Comparison of ENCODE assay signal across 1 cellular context in genomic region chr5:180394031-180394636, GRCh38.
TF ChIP-seq lines count a peak whose summit lies in the region.

No MANE protein-coding gene starts in this region.

TF ChIP-seq in H1, 55 proteins besides CTCF, POLR2A, EP300 and RAD21:
- TF ChIP-seq NANOG (IDR thresholded peaks at IDR 0.05; ENCODE audit: insufficient read depth, low read depth, low read length, poor library complexity, severe bottlenecking), result no peak
- TF ChIP-seq SAP30 (IDR thresholded peaks at IDR 0.05; ENCODE audit: insufficient read depth, insufficient replicate concordance, low read length), result no peak
- no peak for TF ChIP-seq PHF8 (conservative IDR thresholded peaks at IDR 0.05; ENCODE audit: low read depth, low read length)
- no peak for TF ChIP-seq TEAD4 (IDR thresholded peaks at IDR 0.05; ENCODE audit: low read depth, low read length)
- TF ChIP-seq ASH2L (IDR thresholded peaks at IDR 0.05; ENCODE audit: low read length), result no peak
- no peak for TF ChIP-seq BCL11A (IDR thresholded peaks at IDR 0.05; ENCODE audit: low read depth in 2 of 2, low read length in 2 of 2)
- TF ChIP-seq SRF (IDR thresholded peaks at IDR 0.05; ENCODE audit: low read depth, low read length), result no peak
- no peak for TF ChIP-seq TCF12 (IDR thresholded peaks at IDR 0.05; ENCODE audit: low read depth, low read length)
- TF ChIP-seq EGR1 (IDR thresholded peaks at IDR 0.05; ENCODE audit: borderline replicate concordance, low read depth, low read length), result no peak
- TF ChIP-seq RNF2 (IDR thresholded peaks at IDR 0.05; ENCODE audit: borderline replicate concordance, low read depth, low read length, missing control alignments, poor library complexity, severe bottlenecking), result no peak
- no peak for TF ChIP-seq KDM5A (IDR thresholded peaks at IDR 0.05; ENCODE audit: low read length)
- no peak for TF ChIP-seq YY1 (IDR thresholded peaks at IDR 0.05; ENCODE audit: low read depth, low read length)
